In genomic region chr1:189708674-189709073, GRCh38 we compare ENCODE assay signal across 13 cellular contexts.
DNase-seq lines count a peak whose midpoint lies in the region; ATAC-seq and TF ChIP-seq lines count a peak whose summit lies in the region.
"Had no signal": no experiment of that assay in that cellular context is flagged by ENCODE, and none has a peak within 500 bp of the region (broad histone marks: within the 10 kb centered on the region; RNA-seq: fewer than 3 reads in every experiment).

No MANE protein-coding gene starts in this region.

- H3K27ac Mint-ChIP-seq in activated CD8-positive, alpha-beta memory T cell treated with anti-CD3 and anti-CD28 coated beads, Interleukin-2, amount 10 ng/mL, durations not matched to agents 7 days and 5 days: no peak overlapping the region
- H3K27ac Mint-ChIP-seq: activated B cell treated with CpG ODN at 0.5 μM for 24 hours had no signal

- no peaks in the 10 kb centered on the region for H3K36me3 Mint-ChIP-seq in activated CD8-positive, alpha-beta memory T cell treated with anti-CD3 and anti-CD28 coated beads, Interleukin-2, amount 10 ng/mL, durations not matched to agents 7 days and 5 days

- H3K9me3 Mint-ChIP-seq in activated CD8-positive, alpha-beta memory T cell treated with anti-CD3 and anti-CD28 coated beads, Interleukin-2, amount 10 ng/mL, durations not matched to agents 7 days and 5 days (ENCODE audit: low read depth): peaks cover 10% of the 10 kb centered on the region

- intact Hi-C loops in A673 (cut with micrococcal nuclease; ENCODE audit: unreplicated experiment): no loop called here

- H3K4me3 ChIP-seq in A673 (ENCODE audit: low read depth, low read length, poor library complexity, severe bottlenecking) (no peak overlapping the region), H7 (ENCODE audit: insufficient read depth, low read depth, low read length) (no peak overlapping the region), RWPE2 (ENCODE audit: severe bottlenecking) (no peak overlapping the region), fibroblast of the aortic adventitia (ENCODE audit: low read depth, low read length) (no peak overlapping the region), tibial nerve (no peak overlapping the region)
- H3K4me3 ChIP-seq: sigmoid colon, uterus had no signal

- 91 to 98% methylated on average over 3 of the region's 3 CpGs for WGBS in tibial nerve, 2 donors

- H3K27me3 ChIP-seq in A673 (replicated peaks; ENCODE audit: insufficient read depth, low read depth, low read length, poor library complexity): no peaks in the 10 kb centered on the region
- H3K27me3 ChIP-seq in H7 (ENCODE audit: control insufficient read depth, insufficient read depth, low read length): no peaks in the 10 kb centered on the region
- no peaks in the 10 kb centered on the region for H3K27me3 ChIP-seq in RWPE2 (ENCODE audit: insufficient read depth, poor library complexity, severe bottlenecking)
- no peaks in the 10 kb centered on the region for H3K27me3 ChIP-seq in foreskin keratinocyte
- no peaks in the 10 kb centered on the region for H3K27me3 ChIP-seq in tibial nerve
- H3K27me3 ChIP-seq: sigmoid colon, uterus had no signal

- H3K27ac ChIP-seq in A673 (ENCODE audit: low read depth, low read length, poor library complexity, severe bottlenecking) (no peak overlapping the region), RWPE2 (ENCODE audit: poor library complexity, severe bottlenecking) (no peak overlapping the region), foreskin keratinocyte (no peak overlapping the region), tibial nerve (no peak overlapping the region)
- H3K27ac ChIP-seq: sigmoid colon, uterus had no signal

- peak; percentile 46 for TF ChIP-seq CTCF in A673 (conservative IDR thresholded peaks at IDR 0.05; ENCODE audit: low read depth, low read length)
- TF ChIP-seq CTCF in RWPE2 (IDR thresholded peaks at IDR 0.05; ENCODE audit: poor library complexity, severe bottlenecking): peak; percentile 17
- TF ChIP-seq CTCF in fibroblast of the aortic adventitia (IDR thresholded peaks at IDR 0.05; ENCODE audit: insufficient read depth, low read length): no peak
- no peak for TF ChIP-seq CTCF in foreskin keratinocyte (conservative IDR thresholded peaks at IDR 0.05)
- TF ChIP-seq CTCF in tibial nerve (IDR thresholded peaks at IDR 0.05): no peak

- H3K36me3 ChIP-seq in A673 (ENCODE audit: insufficient read depth, low read length, poor library complexity, severe bottlenecking) (no peaks in the 10 kb centered on the region), H7 (replicated peaks; ENCODE audit: control insufficient read depth, insufficient read depth, low read length) (no peaks in the 10 kb centered on the region), RWPE2 (ENCODE audit: low read depth) (no peaks in the 10 kb centered on the region), tibial nerve (no peaks in the 10 kb centered on the region)
- H3K36me3 ChIP-seq: sigmoid colon, uterus had no signal

- TF ChIP-seq EP300 in tibial nerve (IDR thresholded peaks at IDR 0.05): no peak

- no TSS peak for BruUV-seq in A673 (replicated peaks; lab: Mats Ljungman, UMichigan)

- no peaks in the 10 kb centered on the region for H3K4me1 Mint-ChIP-seq in activated CD8-positive, alpha-beta memory T cell treated with anti-CD3 and anti-CD28 coated beads, Interleukin-2, amount 10 ng/mL, durations not matched to agents 7 days and 5 days
- H3K4me1 Mint-ChIP-seq: activated B cell treated with CpG ODN at 0.5 μM for 24 hours had no signal

- peaks cover 4% of the 10 kb centered on the region for H3K9me3 ChIP-seq in A673 (ENCODE audit: low read depth, low read length, poor library complexity, severe bottlenecking)
- no peaks in the 10 kb centered on the region for H3K9me3 ChIP-seq in RWPE2 (ENCODE audit: severe bottlenecking)
- peaks cover 0 to 9% (median 0%) of the 10 kb centered on the region in 4 donors for H3K9me3 ChIP-seq in tibial nerve
- H3K9me3 ChIP-seq: sigmoid colon, uterus had no signal

- H3K27me3 Mint-ChIP-seq in activated CD8-positive, alpha-beta memory T cell treated with anti-CD3 and anti-CD28 coated beads, Interleukin-2, amount 10 ng/mL, durations not matched to agents 7 days and 5 days: no peaks in the 10 kb centered on the region
- H3K27me3 Mint-ChIP-seq: activated B cell treated with CpG ODN at 0.5 μM for 24 hours had no signal

- ATAC-seq in RWPE2 (ENCODE audit: low read depth) (peak; percentile 44; the same call in 2 of the 3 replicates), foreskin keratinocyte (no peak)
- ATAC-seq in activated CD8-positive, alpha-beta memory T cell treated with anti-CD3 and anti-CD28 coated beads, Interleukin-2, amount 10 ng/mL, durations not matched to agents 7 days and 5 days: no peak

- no peak for TF ChIP-seq POLR2A in tibial nerve (IDR thresholded peaks at IDR 0.05)

- POLR2A ChIA-PET in A673 (lab: Charles Lee; ENCODE audit: low non-redundant PET): no interaction called here

- DNase-seq in A673 (ENCODE audit: low spot score) (peak; percentile 31), H7 (peak; percentile 33), RWPE2 (ENCODE audit: low spot score) (no peak), fibroblast of the aortic adventitia (ENCODE audit: low read depth) (peak; percentile 3), HuH-7.5 (ENCODE audit: low spot score) (no peak), foreskin keratinocyte (no peak), tibial nerve (ENCODE audit: low spot score in 2 of 2) (no peak)
- DNase-seq in activated CD8-positive, alpha-beta memory T cell treated with anti-CD3 and anti-CD28 coated beads, Interleukin-2, amount 10 ng/mL, durations not matched to agents 7 days and 5 days: no peak
- DNase-seq: activated B cell treated with CpG ODN at 0.5 μM for 24 hours; activated effector memory CD4-positive, alpha-beta T cell treated with Interleukin-2 at 50 U/mL for 16 hours; KG1; sigmoid colon; uterus had no signal

- H3K4me1 ChIP-seq in A673 (ENCODE audit: insufficient read depth, low read length, poor library complexity, severe bottlenecking) (no peaks in the 10 kb centered on the region), RWPE2 (ENCODE audit: insufficient read depth, poor library complexity, severe bottlenecking) (no peaks in the 10 kb centered on the region), foreskin keratinocyte (no peaks in the 10 kb centered on the region), tibial nerve (no peaks in the 10 kb centered on the region)
- H3K4me1 ChIP-seq: sigmoid colon, uterus had no signal

- no peak overlapping the region for H3K4me3 Mint-ChIP-seq in activated CD8-positive, alpha-beta memory T cell treated with anti-CD3 and anti-CD28 coated beads, Interleukin-2, amount 10 ng/mL, durations not matched to agents 7 days and 5 days
- H3K4me3 Mint-ChIP-seq: activated B cell treated with CpG ODN at 0.5 μM for 24 hours had no signal

- CTCF ChIA-PET in A673 (lab: Charles Lee): no interaction called here
- CTCF ChIA-PET in activated CD8-positive, alpha-beta memory T cell treated with anti-CD3 and anti-CD28 coated beads, Interleukin-2, amount 10 ng/mL, durations not matched to agents 7 days and 5 days (lab: Charles Lee): no interaction called here

Comparison
In these comparisons a context has a peak if more than half of its experiments do, and no peak if none do; other contexts are left out.
1. DNase-seq: peak in A673 (single experiment), H7 (single experiment) and fibroblast of the aortic adventitia (single experiment); none in RWPE2 (single experiment), HuH-7.5 (single experiment), activated CD8-positive, alpha-beta memory T cell treated with anti-CD3 and anti-CD28 coated beads, Interleukin-2, amount 10 ng/mL, durations not matched to agents 7 days and 5 days (single experiment), foreskin keratinocyte (0 of 2) and tibial nerve (0 of 2).
2. CTCF ChIP-seq: peak in A673 (single experiment) and RWPE2 (single experiment); none in fibroblast of the aortic adventitia (single experiment), foreskin keratinocyte (single experiment) and tibial nerve (0 of 5).